In genomic region chr10:112990271-112990670, GRCh38 we compare ENCODE assay signal across 1 cellular context.
TF ChIP-seq lines count a peak whose summit lies in the region.

No MANE protein-coding gene starts in this region.

TF ChIP-seq in WTC11, 78 proteins besides CTCF, POLR2A, EP300 and RAD21:
- TF ChIP-seq PRDM15 (CRISPR knock-in tag; IDR thresholded peaks at IDR 0.05) = no peak
- TF ChIP-seq CBFB (CRISPR knock-in tag; IDR thresholded peaks at IDR 0.05; ENCODE audit: low read depth) = no peak
- no peak for TF ChIP-seq ZBTB21 (CRISPR knock-in tag; IDR thresholded peaks at IDR 0.05; ENCODE audit: borderline replicate concordance)
- no peak for TF ChIP-seq ZMAT4 (CRISPR knock-in tag; IDR thresholded peaks at IDR 0.05)
- TF ChIP-seq ETV6 (CRISPR knock-in tag; IDR thresholded peaks at IDR 0.05) = no peak
- TF ChIP-seq GRHL2 (CRISPR knock-in tag; IDR thresholded peaks at IDR 0.05; ENCODE audit: insufficient replicate concordance, severe bottlenecking) = no peak
- TF ChIP-seq FOXJ3 (CRISPR knock-in tag; IDR thresholded peaks at IDR 0.05; ENCODE audit: borderline replicate concordance) = no peak
- no peak for TF ChIP-seq ATF6 (CRISPR knock-in tag; IDR thresholded peaks at IDR 0.05)
